Comparison of ENCODE assay signal across 8 cellular contexts in the genomic region with DNA sequence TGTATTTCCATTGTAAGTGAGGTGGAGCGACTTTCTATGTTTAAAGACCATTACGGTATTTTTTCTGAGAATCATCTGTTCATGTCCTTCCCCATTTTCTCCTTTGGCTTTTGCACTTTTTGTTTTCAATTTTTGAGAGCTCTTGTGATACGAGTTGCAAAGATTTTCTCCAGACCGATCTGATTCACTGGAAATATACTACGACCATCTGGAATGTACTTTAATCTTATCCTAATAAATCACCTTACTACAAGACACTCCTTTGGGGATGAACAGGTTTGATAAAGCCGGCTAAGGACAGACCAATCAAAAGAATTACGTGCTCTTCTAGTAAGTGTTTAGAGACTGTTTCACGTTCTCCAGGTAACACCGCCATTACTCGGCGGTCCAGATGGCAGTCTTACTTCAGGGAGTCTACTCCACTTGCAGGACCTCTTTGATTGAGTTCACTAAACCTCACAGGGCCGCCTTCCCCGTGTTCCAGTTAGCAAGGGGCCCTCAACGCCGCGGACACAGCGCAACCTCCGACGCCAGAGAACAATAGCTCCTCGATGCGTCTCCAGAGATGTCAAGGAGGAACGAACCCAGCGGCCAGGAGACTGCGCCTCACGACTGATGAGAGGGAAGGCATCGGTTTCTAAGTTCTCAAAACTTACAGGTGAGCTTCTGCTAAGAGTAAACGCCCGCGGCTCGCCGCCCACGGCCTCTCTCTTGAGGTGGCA. TPM values are rescaled to one million over a fixed set of nuclear protein-coding genes. Genes with fewer than 3 reads are reported as not detected.
DNase-seq lines count a peak whose midpoint lies in the region; ATAC-seq lines count a peak whose summit lies in the region.

No MANE protein-coding gene starts in this region.

- H3K27me3 ChIP-seq in rectal smooth muscle tissue (ENCODE audit: control insufficient read depth, insufficient read depth, low read length): no peaks in the 10 kb centered on the region

- H3K27ac Mint-ChIP-seq in activated CD8-positive, alpha-beta memory T cell treated with anti-CD3 and anti-CD28 coated beads, Interleukin-2, amount 10 ng/mL, durations not matched to agents 7 days and 5 days: peak overlapping the region; percentile 97
- H3K27ac Mint-ChIP-seq in T-cell: peak overlapping the region; percentile 99

- DNase-seq in activated CD8-positive, alpha-beta memory T cell treated with anti-CD3 and anti-CD28 coated beads, Interleukin-2, amount 10 ng/mL, durations not matched to agents 7 days and 5 days: no peak
- no peak for DNase-seq in activated CD8-positive, alpha-beta memory T cell treated with anti-CD3 and anti-CD28 coated beads, Interleukin-2, amount 50 U/mL, for 4 hours
- DNase-seq in T-cell (no peak), glomerular endothelial cell (ENCODE audit: extremely low read depth, low read depth, low spot score) (peak; percentile 34), NCI-H1048 (lab: John Stamatoyannopoulos, UW) (no peak), activated gamma-delta T cell (lab: John Stamatoyannopoulos, UW) (no peak)

- H3K4me1 Mint-ChIP-seq in activated CD8-positive, alpha-beta memory T cell treated with anti-CD3 and anti-CD28 coated beads, Interleukin-2, amount 10 ng/mL, durations not matched to agents 7 days and 5 days: peaks cover 37% of the 10 kb centered on the region
- peaks cover 61 to 69% (median 62%) of the 10 kb centered on the region in 3 donors for H3K4me1 Mint-ChIP-seq in T-cell

- peaks cover 2% of the 10 kb centered on the region for H3K36me3 ChIP-seq in rectal smooth muscle tissue (ENCODE audit: control insufficient read depth, insufficient read depth, low read length)

- peak overlapping the region; percentile 86 for H3K9ac ChIP-seq in rectal smooth muscle tissue (ENCODE audit: low read length)

- no peak for ATAC-seq in activated CD8-positive, alpha-beta memory T cell treated with anti-CD3 and anti-CD28 coated beads, Interleukin-2, amount 10 ng/mL, durations not matched to agents 7 days and 5 days
- ATAC-seq in HG03097 (IDR thresholded peaks at IDR 0.05; ENCODE audit: low FRiP score, unreplicated experiment) (peak; percentile 20), T-cell (replicated peaks in 1 of 4) (peak in 3 of 4 experiments; percentile 8 to 11 (median 10))

- peak overlapping the region; percentile 100 for H3K27ac ChIP-seq in rectal smooth muscle tissue (ENCODE audit: low read depth, low read length)

- CTCF ChIA-PET in activated CD8-positive, alpha-beta memory T cell treated with anti-CD3 and anti-CD28 coated beads, Interleukin-2, amount 10 ng/mL, durations not matched to agents 7 days and 5 days (lab: Charles Lee): interaction anchor here (0.7 to 2.1 kb wide), 9 partner anchors 33 to 244 kb away, joined by 3 to 15 read pairs (median 4); partner anchors contain the start of genes ACAT2, MRPL18 and TCP1
- CTCF ChIA-PET in T-cell (lab: Charles Lee): interaction anchor here (0.6 to 1.7 kb wide), 9 partner anchors 8 to 736 kb away, joined by 3 to 11 read pairs (median 4); partner anchors contain the start of gene MRPL18 (in 1 of the 2)

- peaks cover 9% of the 10 kb centered on the region for H3K9me3 Mint-ChIP-seq in activated CD8-positive, alpha-beta memory T cell treated with anti-CD3 and anti-CD28 coated beads, Interleukin-2, amount 10 ng/mL, durations not matched to agents 7 days and 5 days (ENCODE audit: low read depth)
- peaks cover 0 to 9% (median 6%) of the 10 kb centered on the region in 3 donors for H3K9me3 Mint-ChIP-seq in T-cell

- H3K4me3 ChIP-seq in rectal smooth muscle tissue (ENCODE audit: low read length): peak overlapping the region; percentile 92

- no peaks in the 10 kb centered on the region for H3K27me3 Mint-ChIP-seq in activated CD8-positive, alpha-beta memory T cell treated with anti-CD3 and anti-CD28 coated beads, Interleukin-2, amount 10 ng/mL, durations not matched to agents 7 days and 5 days
- H3K27me3 Mint-ChIP-seq in T-cell: no peaks in the 10 kb centered on the region

- POLR2A ChIA-PET in T-cell (lab: Charles Lee): interaction anchor here (0.6 to 2.1 kb wide), 17 partner anchors 12 to 874 kb away, joined by 3 to 14 read pairs (median 6); partner anchors contain the start of genes MRPL18 (in 2 of the 2), TCP1 (in 2 of the 2), ACAT2 (in 1 of the 2) and SOD2 (in 1 of the 2)

- H3K36me3 Mint-ChIP-seq in activated CD8-positive, alpha-beta memory T cell treated with anti-CD3 and anti-CD28 coated beads, Interleukin-2, amount 10 ng/mL, durations not matched to agents 7 days and 5 days: peaks cover 43% of the 10 kb centered on the region
- peaks cover 17% of the 10 kb centered on the region for H3K36me3 Mint-ChIP-seq in T-cell

- peak overlapping the region; percentile 88 for H3K4me3 Mint-ChIP-seq in activated CD8-positive, alpha-beta memory T cell treated with anti-CD3 and anti-CD28 coated beads, Interleukin-2, amount 10 ng/mL, durations not matched to agents 7 days and 5 days
- H3K4me3 Mint-ChIP-seq in T-cell: peak overlapping the region; percentile 95 to 96 (median 96)

- peaks cover 15% of the 10 kb centered on the region for H3K4me1 ChIP-seq in rectal smooth muscle tissue (ENCODE audit: control insufficient read depth, insufficient read depth, low read length)

RNA-seq across cellular contexts. Expression of gene WTAP, which starts 0.9 kb away (rescaled TPM):
- total RNA-seq in activated CD8-positive, alpha-beta memory T cell treated with anti-CD3 and anti-CD28 coated beads, Interleukin-2, amount 10 ng/mL, durations not matched to agents 7 days and 5 days: 100 to 1,000 TPM; 103 to 128 TPM
- total RNA-seq in T-cell: 100 to 1,000 TPM; 119 to 177 (median 126) TPM
- total RNA-seq in glomerular endothelial cell: 67.3 and 78.2 TPM in 2 replicates

RNA-seq across cellular contexts. Expression of gene SOD2, which starts 33.3 kb away (rescaled TPM):
- 10 to 100 TPM; 47.8 to 50.2 TPM for total RNA-seq in activated CD8-positive, alpha-beta memory T cell treated with anti-CD3 and anti-CD28 coated beads, Interleukin-2, amount 10 ng/mL, durations not matched to agents 7 days and 5 days
- total RNA-seq in T-cell: 100 to 1,000 TPM in 3 of 5 donors, 10 to 100 TPM in 2; 81.2 to 143 (median 112) TPM
- 233 and 764 TPM in 2 replicates for total RNA-seq in glomerular endothelial cell

RNA-seq across cellular contexts. Expression of gene ACAT2, which starts 35.5 kb away (rescaled TPM):
- total RNA-seq in activated CD8-positive, alpha-beta memory T cell treated with anti-CD3 and anti-CD28 coated beads, Interleukin-2, amount 10 ng/mL, durations not matched to agents 7 days and 5 days: 100 to 1,000 TPM in 1 of 2 experiments, 10 to 100 TPM in 1; 95.4 to 128 TPM
- total RNA-seq in T-cell (10 to 100 TPM; 21.5 to 28.2 (median 27.4) TPM), glomerular endothelial cell (19.4 and 25.0 TPM in 2 replicates)
